In genomic region chr18:2918761-2919550, GRCh38 we compare ENCODE assay signal across 1 cellular context.
TF ChIP-seq lines count a peak whose summit lies in the region.

No MANE protein-coding gene starts in this region.

TF ChIP-seq in IMR-90, 13 proteins besides CTCF, POLR2A, EP300 and RAD21 (continued from another document):
- TF ChIP-seq, protein P1, sequence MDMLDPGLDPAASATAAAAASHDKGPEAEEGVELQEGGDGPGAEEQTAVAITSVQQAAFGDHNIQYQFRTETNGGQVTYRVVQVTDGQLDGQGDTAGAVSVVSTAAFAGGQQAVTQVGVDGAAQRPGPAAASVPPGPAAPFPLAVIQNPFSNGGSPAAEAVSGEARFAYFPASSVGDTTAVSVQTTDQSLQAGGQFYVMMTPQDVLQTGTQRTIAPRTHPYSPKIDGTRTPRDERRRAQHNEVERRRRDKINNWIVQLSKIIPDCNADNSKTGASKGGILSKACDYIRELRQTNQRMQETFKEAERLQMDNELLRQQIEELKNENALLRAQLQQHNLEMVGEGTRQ (IDR thresholded peaks at IDR 0.05; ENCODE audit: low read depth, low read length): no peak
- TF ChIP-seq FOS (IDR thresholded peaks at IDR 0.05; ENCODE audit: low read depth, low read length) (no peak), MXI1 (IDR thresholded peaks at IDR 0.05; ENCODE audit: borderline replicate concordance, low read depth, low read length) (no peak), CHD1 (IDR thresholded peaks at IDR 0.05; ENCODE audit: low read depth, low read length) (no peak), NFE2L2 (IDR thresholded peaks at IDR 0.05; ENCODE audit: low read depth, low read length) (no peak)
